16 cellular contexts compared by ENCODE assay signal in genomic region chr4:134628074-134628473, GRCh38.
"Had no signal": no experiment of that assay in that cellular context is flagged by ENCODE, and none has a peak within 500 bp of the region (broad histone marks: within the 10 kb centered on the region; RNA-seq: fewer than 3 reads in every experiment).

No MANE protein-coding gene starts in this region.

- H3K4me3 ChIP-seq: hepatocyte, spleen, transverse colon had no signal

- FAIRE-seq: colon, endothelial cell of umbilical vein had no signal

- DNase-seq: activated CD4-positive, alpha-beta memory T cell treated with anti-CD3 and anti-CD28 coated beads for 36 hours; activated gamma-delta T cell treated with Interleukin-2 at 50 U/mL for 16 hours; activated naive CD8-positive, alpha-beta T cell treated with anti-CD3 and anti-CD28 coated beads for 36 hours; activated T-cell treated with anti-CD3 and anti-CD28 coated beads, Interleukin-2, amount 50 U/mL, for 48 hours; aorta; midbrain; right cardiac atrium; spleen; stimulated activated CD4-positive, alpha-beta T cell treated with anti-CD3 and anti-CD28 coated beads, Interleukin-1b, Interleukin-23, amount 100 ng/mL, for 48 hours; stimulated activated naive B cell treated with anti-CD40 and anti-IgM and Interleukin-4, amounts not matched to agents 10 μg/mL and 1 μg/mL and 100 μg/mL, for 72 hours; substantia nigra; T-helper 9 cell had no signal

- H3K27me3 ChIP-seq: hepatocyte, spleen, transverse colon had no signal

- H3K9me3 ChIP-seq: spleen, transverse colon had no signal

- H3K4me1 ChIP-seq: spleen had no signal

- H3K27ac ChIP-seq: transverse colon had no signal

- H3K36me3 ChIP-seq: spleen, transverse colon had no signal

- H3K79me2 ChIP-seq: hepatocyte had no signal

- ATAC-seq: right cardiac atrium; stimulated activated naive B cell treated with anti-CD40 and anti-IgM and Interleukin-4, amounts not matched to agents 10 μg/mL and 1 μg/mL and 100 μg/mL, for 72 hours had no signal
